ENCODE assay signal across 8 cellular contexts in genomic region chr19:57887195-57887941, GRCh38. TPM values are rescaled to one million over a fixed set of nuclear protein-coding genes. Genes with fewer than 3 reads are reported as not detected.
DNase-seq lines count a peak whose midpoint lies in the region; ATAC-seq and TF ChIP-seq lines count a peak whose summit lies in the region.

No MANE protein-coding gene starts in this region.

- H3K36me3 ChIP-seq in KOPT-K1 (ENCODE audit: insufficient read depth, low read length), result peaks cover 52% of the 10 kb centered on the region

- ATAC-seq in GM19023 (IDR thresholded peaks at IDR 0.05; ENCODE audit: unreplicated experiment), result no peak
- no peak for ATAC-seq in HG03342 (IDR thresholded peaks at IDR 0.05; ENCODE audit: unreplicated experiment)
- no peak for ATAC-seq in GM19397 (IDR thresholded peaks at IDR 0.05; ENCODE audit: unreplicated experiment)

- DNase-seq in CD14-positive monocyte (ENCODE audit: low spot score) (no peak), chondrocyte (ENCODE audit: low spot score) (no peak), mucosa of gallbladder (ENCODE audit: low spot score) (peak; percentile 24), HEK293T (ENCODE audit: extremely low spot score) (no peak)

- H3K4me3 Mint-ChIP-seq in CD14-positive monocyte, result peak overlapping the region; percentile 85 to 89
- H3K4me3 Mint-ChIP-seq in chondrocyte (ENCODE audit: unreplicated experiment), result peak overlapping the region; percentile 91

- peaks cover 38 to 46% of the 10 kb centered on the region in 2 donors for H3K36me3 Mint-ChIP-seq in CD14-positive monocyte
- peaks cover 18% of the 10 kb centered on the region for H3K36me3 Mint-ChIP-seq in chondrocyte (ENCODE audit: low read depth)

- H3K4me1 Mint-ChIP-seq in CD14-positive monocyte, result peaks cover 22% of the 10 kb centered on the region
- peaks cover 29% of the 10 kb centered on the region for H3K4me1 Mint-ChIP-seq in chondrocyte (ENCODE audit: low read depth)

- H3K9me3 Mint-ChIP-seq in CD14-positive monocyte (peaks cover 42 to 94% (median 87%) of the 10 kb centered on the region in 7 donors), chondrocyte (ENCODE audit: low read depth) (peaks cover 13% of the 10 kb centered on the region)

- intact Hi-C loops in CD14-positive monocyte (cut with micrococcal nuclease), result no loop called here

- H3K9me3 ChIP-seq in KOPT-K1 (ENCODE audit: insufficient read depth, low read length, poor library complexity, severe bottlenecking), result peaks cover 46% of the 10 kb centered on the region

- TF ChIP-seq CTCF in CD14-positive monocyte (IDR thresholded peaks at IDR 0.05), result no peak
- no peak for TF ChIP-seq CTCF in chondrocyte (IDR thresholded peaks at IDR 0.05)

- H3K27ac Mint-ChIP-seq in CD14-positive monocyte (no peak overlapping the region), chondrocyte (ENCODE audit: unreplicated experiment) (peak overlapping the region; percentile 46)

- CTCF ChIA-PET in HEK293T (lab: Yijun Ruan, JAX), result no interaction called here

- POLR2A ChIA-PET in HEK293T (lab: Yijun Ruan, JAX), result no interaction called here

- H3K27me3 Mint-ChIP-seq in CD14-positive monocyte (ENCODE audit: low read depth in 3 of 3) (peaks cover 0 to 2% (median 1%) of the 10 kb centered on the region in 3 donors), chondrocyte (ENCODE audit: low read depth) (no peaks in the 10 kb centered on the region)

- H3K27ac ChIP-seq in KOPT-K1 (ENCODE audit: low read depth, low read length, poor library complexity, severe bottlenecking), result peak overlapping the region; percentile 73

TF ChIP-seq in HEK293T, 16 proteins besides CTCF, POLR2A, EP300 and RAD21:
- TF ChIP-seq FOXK2 (IDR thresholded peaks at IDR 0.05) (no peak), ELF4 (IDR thresholded peaks at IDR 0.05) (no peak)

RNA-seq across cellular contexts. Expression of gene ZNF814, which starts 1.5 kb away (rescaled TPM):
- 1 to 10 TPM; 2.5 to 3.8 TPM for polyA plus RNA-seq in CD14-positive monocyte
- total RNA-seq in chondrocyte (7.9 to 16.6 TPM (median 8.5 TPM) in 3 replicates), mucosa of gallbladder (23.6 TPM)

RNA-seq across cellular contexts. Expression of gene ZNF417, which starts 29.0 kb away (rescaled TPM):
- under 1 TPM; 0.39 to 0.70 TPM for polyA plus RNA-seq in CD14-positive monocyte
- 12.9 to 24.5 TPM (median 15.0 TPM) in 3 replicates for total RNA-seq in chondrocyte
- 31.0 TPM for total RNA-seq in mucosa of gallbladder

RNA-seq across cellular contexts. Expression of gene ZNF587, which starts 37.7 kb away (rescaled TPM):
- polyA plus RNA-seq in CD14-positive monocyte, result 1 to 10 TPM in 1 of 2 donors, under 1 TPM in 1; 0.41 to 2.9 TPM
- total RNA-seq in chondrocyte (27.1 to 39.9 TPM (median 30.8 TPM) in 3 replicates), mucosa of gallbladder (60.0 TPM)

RNA-seq across cellular contexts. Expression of gene ZNF418, which starts 47.8 kb away (rescaled TPM):
- polyA plus RNA-seq in CD14-positive monocyte, result under 1 TPM in 1 of 2 donors, not detected in 1; 0.74 TPM
- total RNA-seq in chondrocyte, result 6.4 to 9.8 TPM (median 6.7 TPM) in 3 replicates
- 14.1 TPM for total RNA-seq in mucosa of gallbladder

RNA-seq across cellular contexts. Expression of gene ZNF587B, which starts 57.3 kb away (rescaled TPM):
- under 1 TPM; 0.18 to 0.56 TPM for polyA plus RNA-seq in CD14-positive monocyte
- total RNA-seq in chondrocyte (6.9 to 14.5 TPM (median 8.0 TPM) in 3 replicates), mucosa of gallbladder (15.9 TPM)
